In the genomic region with DNA sequence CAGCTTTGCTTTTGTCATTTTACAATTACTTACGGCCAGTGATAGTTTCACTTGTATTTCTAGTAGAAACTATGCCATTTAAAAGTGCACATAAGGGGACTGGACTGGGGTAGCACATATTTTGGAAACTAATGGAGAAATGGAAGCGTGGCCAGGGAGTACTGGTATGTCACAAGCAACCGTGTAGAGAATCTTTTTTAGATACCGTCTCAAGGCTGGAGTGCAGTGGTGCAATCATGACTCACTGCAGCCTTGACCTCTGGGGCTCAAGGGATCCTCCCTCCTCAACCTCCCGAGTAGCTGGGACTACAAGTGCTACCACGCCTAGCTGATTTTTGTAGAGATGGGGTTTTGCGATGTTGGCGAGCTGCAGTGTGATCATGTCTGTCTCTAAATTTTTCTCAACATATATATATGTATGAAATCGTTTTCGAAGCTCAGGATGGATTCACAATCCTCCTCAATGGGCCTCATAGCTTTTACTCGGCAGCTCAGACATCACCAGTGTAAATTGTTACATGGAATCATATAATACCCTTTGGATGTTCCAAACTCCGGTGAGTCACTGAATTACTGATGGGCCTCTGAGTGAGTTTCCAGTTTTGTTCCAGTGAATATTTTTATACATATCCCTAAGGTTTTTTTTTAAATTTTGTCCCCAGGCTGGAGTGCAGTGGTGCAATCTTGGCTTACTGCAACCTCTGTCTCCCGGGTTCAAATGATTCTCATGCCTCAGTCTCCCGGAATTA, we compare ENCODE assay signal across 15 cellular contexts. TPM values are rescaled to one million over a fixed set of nuclear protein-coding genes. Genes with fewer than 3 reads are reported as not detected.
A peak's percentile ranks its signal among the peaks of the same experiment; 100 is the strongest.
DNase-seq lines count a peak whose midpoint lies in the region; ATAC-seq, FAIRE-seq and TF ChIP-seq lines count a peak whose summit lies in the region.
"Had no signal": no experiment of that assay in that cellular context is flagged by ENCODE, and none has a peak within 500 bp of the region (broad histone marks: within the 10 kb centered on the region; RNA-seq: fewer than 3 reads in every experiment).

No MANE protein-coding gene starts in this region.

- H3F3A ChIP-seq in GM23248 (ENCODE audit: insufficient read depth) = 0 out of 2 replicates have a peak, but pooled peaks cover 4% of the 10 kb centered on the region

- H4K20me1 ChIP-seq in GM23248 (ENCODE audit: insufficient read depth) = no peaks in the 10 kb centered on the region; the same call in 1 of the 2 replicates

- peaks cover 38% of the 10 kb centered on the region for H3K79me2 ChIP-seq in GM23248 (ENCODE audit: insufficient read depth)
- H3K79me2 ChIP-seq: hepatocyte had no signal

- H3K27ac Mint-ChIP-seq in activated T-helper 1 cell treated with anti-CD3 and anti-CD28 coated beads, Interleukin-12 subunit alpha, Interleukin-12 subunit beta, Interleukin-2, Interleukin-4 antibody, amounts not matched to agents 30 ng/mL and 10 ng/mL and 1 ng/mL, durations not matched to agents 14 hours and 24 hours and 36 hours = no peak overlapping the region

- H3K4me2 ChIP-seq in GM23248 (ENCODE audit: unreplicated experiment) = no peak overlapping the region
- H3K4me2 ChIP-seq: hepatocyte had no signal

- in situ Hi-C loops in GM23248 (cut with MboI) = no loop called here

- H3K36me3 Mint-ChIP-seq in activated T-helper 1 cell treated with anti-CD3 and anti-CD28 coated beads, Interleukin-12 subunit alpha, Interleukin-12 subunit beta, Interleukin-2, Interleukin-4 antibody, amounts not matched to agents 30 ng/mL and 10 ng/mL and 1 ng/mL, durations not matched to agents 14 hours and 24 hours and 36 hours (ENCODE audit: low read depth) = peaks cover 23% of the 10 kb centered on the region

- H3K9me3 ChIP-seq in GM23248 (ENCODE audit: low read depth) (no peaks in the 10 kb centered on the region), pancreas (no peaks in the 10 kb centered on the region)
- H3K9me3 ChIP-seq: spleen had no signal

- no peak overlapping the region for H3K4me3 Mint-ChIP-seq in activated T-helper 1 cell treated with anti-CD3 and anti-CD28 coated beads, Interleukin-12 subunit alpha, Interleukin-12 subunit beta, Interleukin-2, Interleukin-4 antibody, amounts not matched to agents 30 ng/mL and 10 ng/mL and 1 ng/mL, durations not matched to agents 14 hours and 24 hours and 36 hours
- H3K4me3 Mint-ChIP-seq: neural crest cell had no signal

- DNase-seq in GM23248 (peak; percentile 53), MV-4-11 (lab: John Stamatoyannopoulos, UW) (peak; percentile 65), fibroblast of gingiva (ENCODE audit: low read depth) (peak; percentile 78), pancreas (no peak), epidermal melanocyte (ENCODE audit: insufficient read length, low spot score) (no peak)
- no peak for DNase-seq in stimulated activated CD4-positive, alpha-beta T cell treated with anti-CD3 and anti-CD28 coated beads, Interleukin-12 subunit alpha, Interleukin-12 subunit beta, amount 100 ng/mL, for 4 hours
- DNase-seq in activated T-helper 1 cell treated with anti-CD3 and anti-CD28 coated beads, Interleukin-12 subunit alpha, Interleukin-12 subunit beta, Interleukin-2, Interleukin-4 antibody, amounts not matched to agents 30 ng/mL and 10 ng/mL and 1 ng/mL, durations not matched to agents 14 hours and 24 hours and 36 hours (ENCODE audit: low spot score) = no peak
- DNase-seq: activated CD4-positive, CD25-positive, alpha-beta regulatory T cell; anterior cingulate cortex; effector CD4-positive, alpha-beta T cell; MM.1S had no signal

- no peak for TF ChIP-seq CTCF in pancreas (IDR thresholded peaks at IDR 0.05)

- peak in 3 of 4 donors; percentile 7 to 51 (median 26) for ATAC-seq in pancreas
- ATAC-seq in GM19455 (IDR thresholded peaks at IDR 0.05; ENCODE audit: unreplicated experiment) = no peak

- no peaks in the 10 kb centered on the region for H3K4me1 Mint-ChIP-seq in activated T-helper 1 cell treated with anti-CD3 and anti-CD28 coated beads, Interleukin-12 subunit alpha, Interleukin-12 subunit beta, Interleukin-2, Interleukin-4 antibody, amounts not matched to agents 30 ng/mL and 10 ng/mL and 1 ng/mL, durations not matched to agents 14 hours and 24 hours and 36 hours (ENCODE audit: low read depth)
- H3K4me1 Mint-ChIP-seq: neural crest cell had no signal

- H3K9me2 ChIP-seq in GM23248 (ENCODE audit: insufficient read depth) = no peaks in the 10 kb centered on the region

- 79 to 83% methylated on average over 14 of the region's 14 CpGs for WGBS in GM23248 (ENCODE audit: low coverage in 1 of 2, low lambda C conversion rate in 2 of 2, missing lambda C conversion rate in 2 of 2), 2 experiments
- WGBS in pancreas, 2 donors = 88 to 91% methylated on average over 14 of the region's 14 CpGs

- H2AFZ ChIP-seq in GM23248 = no peak overlapping the region
- H2AFZ ChIP-seq: hepatocyte had no signal

- H3K36me3 ChIP-seq in GM23248 (ENCODE audit: low read depth) (peaks cover 33% of the 10 kb centered on the region; the same call in 1 of the 2 replicates), pancreas (peaks cover 4 to 45% (median 10%) of the 10 kb centered on the region in 3 donors)

- H3K4me3 ChIP-seq in GM23248 (no peak overlapping the region), pancreas (no peak overlapping the region)
- H3K4me3 ChIP-seq: hepatocyte, spleen had no signal

- H3K9ac ChIP-seq in GM23248 = no peak overlapping the region

- H3K27ac ChIP-seq in GM23248 (peak overlapping the region; percentile 51), pancreas (no peak overlapping the region)
- H3K27ac ChIP-seq: hepatocyte had no signal

- intact Hi-C loops in pancreas (cut with DNase I) = no loop called here
- intact Hi-C loops in activated T-helper 1 cell treated with anti-CD3 and anti-CD28 coated beads, Interleukin-12 subunit alpha, Interleukin-12 subunit beta, Interleukin-2, Interleukin-4 antibody, amounts not matched to agents 30 ng/mL and 10 ng/mL and 1 ng/mL, durations not matched to agents 14 hours and 24 hours and 36 hours (cut with micrococcal nuclease) = no loop called here

- FAIRE-seq in pancreas (lab: Jason Lieb, UNC) = no peak

- H3K27me3 ChIP-seq in GM23248 (replicated peaks; ENCODE audit: insufficient read depth) (no peaks in the 10 kb centered on the region), pancreas (no peaks in the 10 kb centered on the region)
- H3K27me3 ChIP-seq: hepatocyte, spleen had no signal

- H3K4me1 ChIP-seq in GM23248 (ENCODE audit: insufficient read depth) (0 out of 2 replicates have a peak, but pooled peaks cover 7% of the 10 kb centered on the region), pancreas (no peaks in the 10 kb centered on the region)

- H3K9me3 Mint-ChIP-seq in activated T-helper 1 cell treated with anti-CD3 and anti-CD28 coated beads, Interleukin-12 subunit alpha, Interleukin-12 subunit beta, Interleukin-2, Interleukin-4 antibody, amounts not matched to agents 30 ng/mL and 10 ng/mL and 1 ng/mL, durations not matched to agents 14 hours and 24 hours and 36 hours = no peaks in the 10 kb centered on the region
- H3K9me3 Mint-ChIP-seq: neural crest cell had no signal

- no peaks in the 10 kb centered on the region for H3K27me3 Mint-ChIP-seq in activated T-helper 1 cell treated with anti-CD3 and anti-CD28 coated beads, Interleukin-12 subunit alpha, Interleukin-12 subunit beta, Interleukin-2, Interleukin-4 antibody, amounts not matched to agents 30 ng/mL and 10 ng/mL and 1 ng/mL, durations not matched to agents 14 hours and 24 hours and 36 hours (ENCODE audit: insufficient read depth)

RNA-seq across cellular contexts. Expression of a gene that starts 51.7 kb away (rescaled TPM):
- total RNA-seq in GM23248 (2014; rRNA removed; shearing (Covaris generic)) = 3.6 and 16.6 TPM in 2 replicates
- polyA plus RNA-seq in GM23248 (2016; fragmentation: Nextera tagmentation; extraction: Ambion mirVana) (3.0 and 4.0 TPM in 2 replicates), pancreas (1 to 10 TPM; 1.2 to 3.3 TPM)
- 10 to 100 TPM in 1 of 6 donors, 1 to 10 TPM in 5; 4.9 to 10.3 (median 6.3) TPM for total RNA-seq in pancreas
- 8.1 and 9.5 TPM in 2 replicates for total RNA-seq in activated T-helper 1 cell treated with anti-CD3 and anti-CD28 coated beads, Interleukin-12 subunit alpha, Interleukin-12 subunit beta, Interleukin-2, Interleukin-4 antibody, amounts not matched to agents 30 ng/mL and 10 ng/mL and 1 ng/mL, durations not matched to agents 14 hours and 24 hours and 36 hours

Comparison
In these comparisons a context has a peak if more than half of its experiments do, and no peak if none do; other contexts are left out.
1. DNase-seq: peak in GM23248 (single experiment), MV-4-11 (single experiment) and fibroblast of gingiva (single experiment); none in pancreas (0 of 6), stimulated activated CD4-positive, alpha-beta T cell treated with anti-CD3 and anti-CD28 coated beads, Interleukin-12 subunit alpha, Interleukin-12 subunit beta, amount 100 ng/mL, for 4 hours (single experiment), epidermal melanocyte (single experiment) and activated T-helper 1 cell treated with anti-CD3 and anti-CD28 coated beads, Interleukin-12 subunit alpha, Interleukin-12 subunit beta, Interleukin-2, Interleukin-4 antibody, amounts not matched to agents 30 ng/mL and 10 ng/mL and 1 ng/mL, durations not matched to agents 14 hours and 24 hours and 36 hours (single experiment).